ENCODE assay signal across 1 cellular context in the genomic region with DNA sequence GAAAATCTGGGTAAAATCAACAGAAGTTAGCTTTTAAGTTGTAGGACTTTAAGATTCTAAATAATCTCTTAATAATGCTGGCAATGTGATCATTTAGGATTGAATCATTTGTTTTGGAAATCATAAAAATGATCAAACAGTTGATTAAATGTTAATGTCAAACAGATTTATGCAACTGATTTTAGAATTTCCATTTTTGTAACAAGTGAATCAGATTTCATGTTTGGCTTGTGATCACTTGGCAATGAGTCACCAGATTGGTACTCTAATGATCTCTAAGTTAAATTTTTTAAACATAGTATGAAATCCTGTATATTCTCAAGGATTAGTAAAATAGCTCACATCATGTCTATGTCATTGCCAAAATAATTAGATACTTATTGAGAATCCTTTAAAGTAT.
TF ChIP-seq lines count a peak whose summit lies in the region.

No MANE protein-coding gene starts in this region.

TF ChIP-seq in SK-N-SH, 30 proteins besides CTCF, POLR2A, EP300 and RAD21:
- TF ChIP-seq, protein P1, sequence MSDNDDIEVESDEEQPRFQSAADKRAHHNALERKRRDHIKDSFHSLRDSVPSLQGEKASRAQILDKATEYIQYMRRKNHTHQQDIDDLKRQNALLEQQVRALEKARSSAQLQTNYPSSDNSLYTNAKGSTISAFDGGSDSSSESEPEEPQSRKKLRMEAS (IDR thresholded peaks at IDR 0.05; ENCODE audit: low read depth) = no peak
- no peak for TF ChIP-seq SIN3A (IDR thresholded peaks at IDR 0.05; ENCODE audit: borderline replicate concordance, low read depth, low read length)
- no peak for TF ChIP-seq CHD2 (IDR thresholded peaks at IDR 0.05; ENCODE audit: low read length, partially characterized antibody)
- no peak for TF ChIP-seq RCOR1 (IDR thresholded peaks at IDR 0.05; ENCODE audit: low read length)
- TF ChIP-seq EZH2phosphoT487 (IDR thresholded peaks at IDR 0.05; ENCODE audit: borderline replicate concordance, low read depth) = no peak
- TF ChIP-seq, protein P2, sequence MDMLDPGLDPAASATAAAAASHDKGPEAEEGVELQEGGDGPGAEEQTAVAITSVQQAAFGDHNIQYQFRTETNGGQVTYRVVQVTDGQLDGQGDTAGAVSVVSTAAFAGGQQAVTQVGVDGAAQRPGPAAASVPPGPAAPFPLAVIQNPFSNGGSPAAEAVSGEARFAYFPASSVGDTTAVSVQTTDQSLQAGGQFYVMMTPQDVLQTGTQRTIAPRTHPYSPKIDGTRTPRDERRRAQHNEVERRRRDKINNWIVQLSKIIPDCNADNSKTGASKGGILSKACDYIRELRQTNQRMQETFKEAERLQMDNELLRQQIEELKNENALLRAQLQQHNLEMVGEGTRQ (IDR thresholded peaks at IDR 0.05; ENCODE audit: borderline replicate concordance, low read depth, low read length) = no peak
- TF ChIP-seq, protein P3, sequence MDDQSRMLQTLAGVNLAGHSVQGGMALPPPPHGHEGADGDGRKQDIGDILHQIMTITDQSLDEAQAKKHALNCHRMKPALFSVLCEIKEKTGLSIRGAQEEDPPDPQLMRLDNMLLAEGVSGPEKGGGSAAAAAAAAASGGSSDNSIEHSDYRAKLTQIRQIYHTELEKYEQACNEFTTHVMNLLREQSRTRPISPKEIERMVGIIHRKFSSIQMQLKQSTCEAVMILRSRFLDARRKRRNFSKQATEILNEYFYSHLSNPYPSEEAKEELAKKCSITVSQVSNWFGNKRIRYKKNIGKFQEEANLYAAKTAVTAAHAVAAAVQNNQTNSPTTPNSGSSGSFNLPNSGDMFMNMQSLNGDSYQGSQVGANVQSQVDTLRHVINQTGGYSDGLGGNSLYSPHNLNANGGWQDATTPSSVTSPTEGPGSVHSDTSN (IDR thresholded peaks at IDR 0.05) = peak; percentile 79
- no peak for TF ChIP-seq SMC3 (IDR thresholded peaks at IDR 0.05; ENCODE audit: low read depth, low read length)
- TF ChIP-seq, protein P4, sequence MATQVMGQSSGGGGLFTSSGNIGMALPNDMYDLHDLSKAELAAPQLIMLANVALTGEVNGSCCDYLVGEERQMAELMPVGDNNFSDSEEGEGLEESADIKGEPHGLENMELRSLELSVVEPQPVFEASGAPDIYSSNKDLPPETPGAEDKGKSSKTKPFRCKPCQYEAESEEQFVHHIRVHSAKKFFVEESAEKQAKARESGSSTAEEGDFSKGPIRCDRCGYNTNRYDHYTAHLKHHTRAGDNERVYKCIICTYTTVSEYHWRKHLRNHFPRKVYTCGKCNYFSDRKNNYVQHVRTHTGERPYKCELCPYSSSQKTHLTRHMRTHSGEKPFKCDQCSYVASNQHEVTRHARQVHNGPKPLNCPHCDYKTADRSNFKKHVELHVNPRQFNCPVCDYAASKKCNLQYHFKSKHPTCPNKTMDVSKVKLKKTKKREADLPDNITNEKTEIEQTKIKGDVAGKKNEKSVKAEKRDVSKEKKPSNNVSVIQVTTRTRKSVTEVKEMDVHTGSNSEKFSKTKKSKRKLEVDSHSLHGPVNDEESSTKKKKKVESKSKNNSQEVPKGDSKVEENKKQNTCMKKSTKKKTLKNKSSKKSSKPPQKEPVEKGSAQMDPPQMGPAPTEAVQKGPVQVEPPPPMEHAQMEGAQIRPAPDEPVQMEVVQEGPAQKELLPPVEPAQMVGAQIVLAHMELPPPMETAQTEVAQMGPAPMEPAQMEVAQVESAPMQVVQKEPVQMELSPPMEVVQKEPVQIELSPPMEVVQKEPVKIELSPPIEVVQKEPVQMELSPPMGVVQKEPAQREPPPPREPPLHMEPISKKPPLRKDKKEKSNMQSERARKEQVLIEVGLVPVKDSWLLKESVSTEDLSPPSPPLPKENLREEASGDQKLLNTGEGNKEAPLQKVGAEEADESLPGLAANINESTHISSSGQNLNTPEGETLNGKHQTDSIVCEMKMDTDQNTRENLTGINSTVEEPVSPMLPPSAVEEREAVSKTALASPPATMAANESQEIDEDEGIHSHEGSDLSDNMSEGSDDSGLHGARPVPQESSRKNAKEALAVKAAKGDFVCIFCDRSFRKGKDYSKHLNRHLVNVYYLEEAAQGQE (IDR thresholded peaks at IDR 0.05; ENCODE audit: low read depth, low read length) = no peak
- TF ChIP-seq YY1 (IDR thresholded peaks at IDR 0.05; ENCODE audit: low read depth) = no peak
- no peak for TF ChIP-seq FOXJ3 (CRISPR knock-in tag; IDR thresholded peaks at IDR 0.05)
- peak; percentile 64 for TF ChIP-seq NFIC (IDR thresholded peaks at IDR 0.05; ENCODE audit: borderline replicate concordance)
- TF ChIP-seq POLR2AphosphoS5 (IDR thresholded peaks at IDR 0.05; ENCODE audit: low read depth, low read length) = no peak
- TF ChIP-seq TEAD4 (IDR thresholded peaks at IDR 0.05; ENCODE audit: borderline replicate concordance, insufficient read depth) = peak; percentile 56; the same call in 1 of the 2 replicates
- no peak for TF ChIP-seq TAF1 (IDR thresholded peaks at IDR 0.05; ENCODE audit: borderline replicate concordance, low read depth, low read length)
- TF ChIP-seq, protein P5, sequence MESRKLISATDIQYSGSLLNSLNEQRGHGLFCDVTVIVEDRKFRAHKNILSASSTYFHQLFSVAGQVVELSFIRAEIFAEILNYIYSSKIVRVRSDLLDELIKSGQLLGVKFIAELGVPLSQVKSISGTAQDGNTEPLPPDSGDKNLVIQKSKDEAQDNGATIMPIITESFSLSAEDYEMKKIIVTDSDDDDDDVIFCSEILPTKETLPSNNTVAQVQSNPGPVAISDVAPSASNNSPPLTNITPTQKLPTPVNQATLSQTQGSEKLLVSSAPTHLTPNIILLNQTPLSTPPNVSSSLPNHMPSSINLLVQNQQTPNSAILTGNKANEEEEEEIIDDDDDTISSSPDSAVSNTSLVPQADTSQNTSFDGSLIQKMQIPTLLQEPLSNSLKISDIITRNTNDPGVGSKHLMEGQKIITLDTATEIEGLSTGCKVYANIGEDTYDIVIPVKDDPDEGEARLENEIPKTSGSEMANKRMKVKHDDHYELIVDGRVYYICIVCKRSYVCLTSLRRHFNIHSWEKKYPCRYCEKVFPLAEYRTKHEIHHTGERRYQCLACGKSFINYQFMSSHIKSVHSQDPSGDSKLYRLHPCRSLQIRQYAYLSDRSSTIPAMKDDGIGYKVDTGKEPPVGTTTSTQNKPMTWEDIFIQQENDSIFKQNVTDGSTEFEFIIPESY (IDR thresholded peaks at IDR 0.05; ENCODE audit: borderline replicate concordance, low read depth) = peak; percentile 22; the same call in 1 of the 2 replicates
- TF ChIP-seq FOSL2 (IDR thresholded peaks at IDR 0.05; ENCODE audit: borderline replicate concordance, low read depth) = peak; percentile 71; the same call in 1 of the 2 replicates
- no peak for TF ChIP-seq GATA2 (CRISPR knock-in tag; IDR thresholded peaks at IDR 0.05)
- TF ChIP-seq MXI1 (IDR thresholded peaks at IDR 0.05; ENCODE audit: low read depth, low read length) = no peak
- TF ChIP-seq FOXM1 (IDR thresholded peaks at IDR 0.05; ENCODE audit: low read depth) = no peak
- no peak for TF ChIP-seq RFX5 (IDR thresholded peaks at IDR 0.05; ENCODE audit: low read length)
- peak; percentile 75 for TF ChIP-seq TCF12 (IDR thresholded peaks at IDR 0.05)
- no peak for TF ChIP-seq GABPA (IDR thresholded peaks at IDR 0.05; ENCODE audit: low read depth)
- TF ChIP-seq, protein P6, sequence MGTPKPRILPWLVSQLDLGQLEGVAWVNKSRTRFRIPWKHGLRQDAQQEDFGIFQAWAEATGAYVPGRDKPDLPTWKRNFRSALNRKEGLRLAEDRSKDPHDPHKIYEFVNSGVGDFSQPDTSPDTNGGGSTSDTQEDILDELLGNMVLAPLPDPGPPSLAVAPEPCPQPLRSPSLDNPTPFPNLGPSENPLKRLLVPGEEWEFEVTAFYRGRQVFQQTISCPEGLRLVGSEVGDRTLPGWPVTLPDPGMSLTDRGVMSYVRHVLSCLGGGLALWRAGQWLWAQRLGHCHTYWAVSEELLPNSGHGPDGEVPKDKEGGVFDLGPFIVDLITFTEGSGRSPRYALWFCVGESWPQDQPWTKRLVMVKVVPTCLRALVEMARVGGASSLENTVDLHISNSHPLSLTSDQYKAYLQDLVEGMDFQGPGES (IDR thresholded peaks at IDR 0.05; ENCODE audit: low read depth, low read length) = no peak
- TF ChIP-seq JUND (IDR thresholded peaks at IDR 0.05) = peak; percentile 84
- no peak for TF ChIP-seq ELF1 (IDR thresholded peaks at IDR 0.05)
- peak; percentile 79 for TF ChIP-seq MEF2A (IDR thresholded peaks at IDR 0.05; ENCODE audit: borderline replicate concordance, low read depth)
- TF ChIP-seq RXRA (IDR thresholded peaks at IDR 0.05; ENCODE audit: borderline replicate concordance, low read depth) = peak; percentile 58; the same call in 1 of the 2 replicates
- TF ChIP-seq, protein P7, sequence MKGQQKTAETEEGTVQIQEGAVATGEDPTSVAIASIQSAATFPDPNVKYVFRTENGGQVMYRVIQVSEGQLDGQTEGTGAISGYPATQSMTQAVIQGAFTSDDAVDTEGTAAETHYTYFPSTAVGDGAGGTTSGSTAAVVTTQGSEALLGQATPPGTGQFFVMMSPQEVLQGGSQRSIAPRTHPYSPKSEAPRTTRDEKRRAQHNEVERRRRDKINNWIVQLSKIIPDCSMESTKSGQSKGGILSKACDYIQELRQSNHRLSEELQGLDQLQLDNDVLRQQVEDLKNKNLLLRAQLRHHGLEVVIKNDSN (IDR thresholded peaks at IDR 0.05; ENCODE audit: borderline replicate concordance, low read depth) = no peak
- TF ChIP-seq NRF1 (IDR thresholded peaks at IDR 0.05; ENCODE audit: low read depth, low read length) = no peak
